In genomic region chr3:177201707-177202397, GRCh38 we compare ENCODE assay signal across 8 cellular contexts. TPM values are rescaled to one million over a fixed set of nuclear protein-coding genes. Genes with fewer than 3 reads are reported as not detected.
DNase-seq lines count a peak whose midpoint lies in the region; ATAC-seq and TF ChIP-seq lines count a peak whose summit lies in the region.

No MANE protein-coding gene starts in this region.

- H3K27me3 ChIP-seq in BLaER1: no peaks in the 10 kb centered on the region
- H3K27me3 ChIP-seq in HL-60 (ENCODE audit: insufficient read depth, poor library complexity, severe bottlenecking): no peaks in the 10 kb centered on the region
- no peaks in the 10 kb centered on the region for H3K27me3 ChIP-seq in naive thymus-derived CD4-positive, alpha-beta T cell (ENCODE audit: control insufficient read depth in 2 of 2, insufficient read depth in 2 of 2, low read length in 2 of 2)

- H3K36me3 ChIP-seq in BLaER1: peaks cover 7% of the 10 kb centered on the region; the same call in 1 of the 2 replicates
- no peaks in the 10 kb centered on the region for H3K36me3 ChIP-seq in naive thymus-derived CD4-positive, alpha-beta T cell (ENCODE audit: control insufficient read depth in 2 of 3, insufficient read depth in 3 of 3, low read length in 3 of 3)

- H3K9me3 Mint-ChIP-seq in activated CD4-positive, alpha-beta memory T cell treated with anti-CD3 and anti-CD28 coated beads, Interleukin-2, amount 10 ng/mL, durations not matched to agents 7 days and 5 days: no peaks in the 10 kb centered on the region
- peaks cover 0 to 5% (median 0%) of the 10 kb centered on the region in 11 donors for H3K9me3 Mint-ChIP-seq in naive thymus-derived CD4-positive, alpha-beta T cell

- peaks cover 47% of the 10 kb centered on the region for H3K4me1 ChIP-seq in BLaER1
- H3K4me1 ChIP-seq in naive thymus-derived CD4-positive, alpha-beta T cell (ENCODE audit: control insufficient read depth in 2 of 2, insufficient read depth in 2 of 2, low read length in 2 of 2): peaks cover 26 to 30% of the 10 kb centered on the region in 2 donors

- no peak overlapping the region for H3K9ac ChIP-seq in BLaER1

- peak overlapping the region; percentile 95 for H3K27ac Mint-ChIP-seq in activated CD4-positive, alpha-beta memory T cell treated with anti-CD3 and anti-CD28 coated beads, Interleukin-2, amount 10 ng/mL, durations not matched to agents 7 days and 5 days
- H3K27ac Mint-ChIP-seq in naive thymus-derived CD4-positive, alpha-beta T cell: peak overlapping the region; percentile 81 to 97 (median 89)

- H3K4me3 ChIP-seq in BLaER1 (no peak overlapping the region), HL-60 (replicated peaks; ENCODE audit: insufficient read depth, low read length) (no peak overlapping the region)
- peak overlapping the region; percentile 25 for H3K4me3 ChIP-seq in naive thymus-derived CD4-positive, alpha-beta T cell (ENCODE audit: low read length)

- TF ChIP-seq CTCF in HL-60 (IDR thresholded peaks at IDR 0.05; ENCODE audit: insufficient read depth, low read length): no peak

- peaks cover 54% of the 10 kb centered on the region for H3K4me1 Mint-ChIP-seq in activated CD4-positive, alpha-beta memory T cell treated with anti-CD3 and anti-CD28 coated beads, Interleukin-2, amount 10 ng/mL, durations not matched to agents 7 days and 5 days
- H3K4me1 Mint-ChIP-seq in naive thymus-derived CD4-positive, alpha-beta T cell: peaks cover 19 to 59% (median 42%) of the 10 kb centered on the region in 7 donors

- ATAC-seq in GM21360 (IDR thresholded peaks at IDR 0.05; ENCODE audit: unreplicated experiment): peak; percentile 72
- ATAC-seq in naive thymus-derived CD4-positive, alpha-beta T cell: peak; percentile 66

- peak; percentile 85 to 91 for DNase-seq in HL-60 (ENCODE audit: low read depth in 1 of 2, low spot score in 1 of 2)
- peak; percentile 75 for DNase-seq in activated CD4-positive, alpha-beta memory T cell treated with anti-CD3 and anti-CD28 coated beads, Interleukin-2, amount 10 ng/mL, durations not matched to agents 7 days and 5 days
- DNase-seq in naive thymus-derived CD4-positive, alpha-beta T cell: peak in 8 of 9 donors; percentile 53 to 83 (median 75)
- DNase-seq in NCI-H2029 treated with DMSO at 0.1 percent for 48 hours (lab: John Stamatoyannopoulos, UW): no peak
- DNase-seq in NCI-H1105 treated with DMSO at 0.1 percent for 48 hours (lab: John Stamatoyannopoulos, UW): no peak
- DNase-seq in NCI-H446 treated with DMSO at 0.1 percent for 48 hours (lab: John Stamatoyannopoulos, UW): no peak

- H3K27me3 Mint-ChIP-seq in activated CD4-positive, alpha-beta memory T cell treated with anti-CD3 and anti-CD28 coated beads, Interleukin-2, amount 10 ng/mL, durations not matched to agents 7 days and 5 days: no peaks in the 10 kb centered on the region
- no peaks in the 10 kb centered on the region for H3K27me3 Mint-ChIP-seq in naive thymus-derived CD4-positive, alpha-beta T cell

- no peaks in the 10 kb centered on the region for H3K36me3 Mint-ChIP-seq in activated CD4-positive, alpha-beta memory T cell treated with anti-CD3 and anti-CD28 coated beads, Interleukin-2, amount 10 ng/mL, durations not matched to agents 7 days and 5 days (ENCODE audit: low read depth)
- peaks cover 0 to 5% (median 0%) of the 10 kb centered on the region in 5 donors for H3K36me3 Mint-ChIP-seq in naive thymus-derived CD4-positive, alpha-beta T cell

- intact Hi-C loops in naive thymus-derived CD4-positive, alpha-beta T cell (cut with micrococcal nuclease): loop anchor here (1.0 to 5.0 kb wide), 4 partner anchors 22 to 225 kb away; no protein-coding TSS in a partner anchor

- H4K20me1 ChIP-seq in BLaER1: no peaks in the 10 kb centered on the region

- H3K4me2 ChIP-seq in BLaER1: peak overlapping the region; percentile 53

- POLR2A ChIA-PET in activated CD4-positive, alpha-beta memory T cell treated with anti-CD3 and anti-CD28 coated beads, Interleukin-2, amount 10 ng/mL, durations not matched to agents 7 days and 5 days (lab: Charles Lee): interaction anchor here (0.8 to 12.3 kb wide), 8 partner anchors 9 to 396 kb away, joined by 3 to 374 read pairs (median 5); no protein-coding TSS in a partner anchor
- POLR2A ChIA-PET in naive thymus-derived CD4-positive, alpha-beta T cell (lab: Charles Lee): interaction anchor here (0.7 to 9.7 kb wide), 7 partner anchors 17 to 475 kb away, joined by 3 to 204 read pairs (median 3); no protein-coding TSS in a partner anchor

- peak overlapping the region; percentile 77 for H3K4me3 Mint-ChIP-seq in activated CD4-positive, alpha-beta memory T cell treated with anti-CD3 and anti-CD28 coated beads, Interleukin-2, amount 10 ng/mL, durations not matched to agents 7 days and 5 days
- H3K4me3 Mint-ChIP-seq in naive thymus-derived CD4-positive, alpha-beta T cell: peak overlapping the region; percentile 57 to 81 (median 74)

- H3K9me3 ChIP-seq in BLaER1: peaks cover 27% of the 10 kb centered on the region
- no peaks in the 10 kb centered on the region for H3K9me3 ChIP-seq in naive thymus-derived CD4-positive, alpha-beta T cell (ENCODE audit: control insufficient read depth in 2 of 3, low read length in 3 of 3)

- H3K27ac ChIP-seq in BLaER1 (peak overlapping the region; percentile 41; the same call in 1 of the 2 replicates), HL-60 (replicated peaks) (peak overlapping the region; percentile 71)
- peak overlapping the region; percentile 55 for H3K27ac ChIP-seq in naive thymus-derived CD4-positive, alpha-beta T cell (ENCODE audit: low read depth, low read length)

- CTCF ChIA-PET in activated CD4-positive, alpha-beta memory T cell treated with anti-CD3 and anti-CD28 coated beads, Interleukin-2, amount 10 ng/mL, durations not matched to agents 7 days and 5 days (lab: Charles Lee): interaction anchor here (0.7 to 1.3 kb wide), 6 partner anchors 144 to 176 kb away, joined by 3 to 7 read pairs (median 4); no protein-coding TSS in a partner anchor
- CTCF ChIA-PET in naive thymus-derived CD4-positive, alpha-beta T cell (lab: Charles Lee): interaction anchor here (0.6 kb wide), 1 partner anchor 331 kb away, joined by 6 read pairs; no protein-coding TSS in a partner anchor

RNA-seq across cellular contexts. Expression of gene TBL1XR1, which starts 4.6 kb away (rescaled TPM):
- 100 to 1,000 TPM; 178 to 187 TPM for total RNA-seq in activated CD4-positive, alpha-beta memory T cell treated with anti-CD3 and anti-CD28 coated beads, Interleukin-2, amount 10 ng/mL, durations not matched to agents 7 days and 5 days
- total RNA-seq in naive thymus-derived CD4-positive, alpha-beta T cell: 100 to 1,000 TPM in 4 of 5 experiments, 10 to 100 TPM in 1; 98.9 to 173 (median 133) TPM
- 10 to 100 TPM; 20.8 to 25.5 TPM for polyA plus RNA-seq in naive thymus-derived CD4-positive, alpha-beta T cell

Comparison
In these comparisons a context has a peak if more than half of its experiments do, and no peak if none do; other contexts are left out.
1. DNase-seq: peak in HL-60 (2 of 2), activated CD4-positive, alpha-beta memory T cell treated with anti-CD3 and anti-CD28 coated beads, Interleukin-2, amount 10 ng/mL, durations not matched to agents 7 days and 5 days (single experiment) and naive thymus-derived CD4-positive, alpha-beta T cell (8 of 9); none in NCI-H2029 treated with DMSO at 0.1 percent for 48 hours (single experiment), NCI-H1105 treated with DMSO at 0.1 percent for 48 hours (single experiment) and NCI-H446 treated with DMSO at 0.1 percent for 48 hours (single experiment).
2. Peak in every context shown above with its lines, with median percentiles within 50 percentile points of each other: H3K27ac ChIP-seq.